In the genomic region with DNA sequence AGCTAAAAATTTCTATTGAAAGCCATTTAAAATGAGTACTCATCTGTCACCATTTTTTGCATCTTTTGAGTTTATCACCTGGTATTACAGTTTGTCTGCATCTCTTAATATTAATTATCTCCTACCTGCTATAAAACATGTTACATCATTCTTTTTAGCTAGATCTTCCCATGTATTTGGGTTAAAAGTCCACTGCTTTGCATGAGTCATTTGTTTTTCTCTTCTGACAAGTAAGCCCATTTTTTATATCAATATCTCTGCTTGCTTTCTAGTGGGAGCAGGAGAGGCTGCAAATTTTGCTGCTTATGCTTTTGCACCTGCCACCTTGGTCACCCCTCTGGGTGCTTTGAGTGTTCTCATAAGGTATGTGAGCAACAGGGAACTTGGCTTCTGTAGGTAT, we compare ENCODE assay signal across 27 cellular contexts. TPM values are rescaled to one million over a fixed set of nuclear protein-coding genes. Genes with fewer than 3 reads are reported as not detected.
DNase-seq lines count a peak whose midpoint lies in the region; ATAC-seq, FAIRE-seq and TF ChIP-seq lines count a peak whose summit lies in the region.
"Had no signal": no experiment of that assay in that cellular context is flagged by ENCODE, and none has a peak within 500 bp of the region (broad histone marks: within the 10 kb centered on the region; RNA-seq: fewer than 3 reads in every experiment).

No MANE protein-coding gene starts in this region.

- H3K27me3 ChIP-seq in astrocyte (ENCODE audit: insufficient read depth, low read length) (no peaks in the 10 kb centered on the region), psoas muscle (ENCODE audit: insufficient read depth in 3 of 3, low read length in 2 of 3) (no peaks in the 10 kb centered on the region), neural progenitor cell (no peaks in the 10 kb centered on the region)
- H3K27me3 ChIP-seq: BLaER1 treated with 17β-estradiol and CSF1 and Interleukin-3, amounts not matched to agents 10 nM and 100 nM; colonic mucosa; spleen; upper lobe of left lung had no signal

- TF ChIP-seq CTCF in astrocyte (IDR thresholded peaks at IDR 0.05; ENCODE audit: insufficient read depth, low read depth, low read length) (no peak), psoas muscle (IDR thresholded peaks at IDR 0.05) (no peak), neural progenitor cell (IDR thresholded peaks at IDR 0.05) (no peak)

- H3K4me1 Mint-ChIP-seq in astrocyte (ENCODE audit: low read depth, unreplicated experiment): peaks cover 4% of the 10 kb centered on the region
- peaks cover 5% of the 10 kb centered on the region for H3K4me1 Mint-ChIP-seq in neural progenitor cell

- no peaks in the 10 kb centered on the region for H4K20me1 ChIP-seq in astrocyte (ENCODE audit: insufficient read depth, low read length)
- H4K20me1 ChIP-seq in neural progenitor cell (ENCODE audit: low read depth): no peaks in the 10 kb centered on the region
- H4K20me1 ChIP-seq: BLaER1 treated with 17β-estradiol and CSF1 and Interleukin-3, amounts not matched to agents 10 nM and 100 nM had no signal

- no peak overlapping the region for H3K27ac Mint-ChIP-seq in astrocyte (ENCODE audit: unreplicated experiment)
- H3K27ac Mint-ChIP-seq in neural progenitor cell: no peak overlapping the region
- H3K27ac Mint-ChIP-seq: activated naive CD8-positive, alpha-beta T cell treated with anti-CD3 and anti-CD28 coated beads, Interleukin-2, amount 50 U/mL, for 24 hours; activated T-cell treated with anti-CD3 and anti-CD28 coated beads, Interleukin-2, amount 50 U/mL, for 24 hours; naive B cell had no signal

- ATAC-seq in psoas muscle: no peak
- ATAC-seq: activated naive CD8-positive, alpha-beta T cell treated with anti-CD3 and anti-CD28 coated beads, Interleukin-2, amount 50 U/mL, for 24 hours; GM12878; Panc1 had no signal

- H3K4me2 ChIP-seq in astrocyte (ENCODE audit: low read length) (peak overlapping the region; percentile 2), neural progenitor cell (no peak overlapping the region)
- H3K4me2 ChIP-seq: BLaER1 treated with 17β-estradiol and CSF1 and Interleukin-3, amounts not matched to agents 10 nM and 100 nM had no signal

- no peak for FAIRE-seq in astrocyte (lab: Jason Lieb, UNC)
- FAIRE-seq: GM12878, H54 had no signal

- H3K79me2 ChIP-seq in astrocyte (ENCODE audit: insufficient read depth, low read length) (no peaks in the 10 kb centered on the region), neural progenitor cell (ENCODE audit: low read depth) (no peaks in the 10 kb centered on the region)

- intact Hi-C loops in psoas muscle (cut with DNase I): no loop called here

- DNase-seq in HT-29 (ENCODE audit: low spot score) (peak; percentile 55), astrocyte (ENCODE audit: low read depth) (no peak), iris pigment epithelial cell (ENCODE audit: low read depth) (peak; percentile 72), psoas muscle (no peak), DMS153 (lab: John Stamatoyannopoulos, UW) (no peak), neural progenitor cell (ENCODE audit: low spot score) (no peak)
- no peak for DNase-seq in central memory CD4-positive, alpha-beta T cell
- DNase-seq: activated CD4-positive, alpha-beta T cell treated with anti-CD3 and anti-CD28 coated beads for 48 hours; activated naive CD8-positive, alpha-beta T cell treated with anti-CD3 and anti-CD28 coated beads, Interleukin-2, amount 50 U/mL, for 24 hours; activated T-cell treated with anti-CD3 and anti-CD28 coated beads, Interleukin-2, amount 50 U/mL, for 24 hours; colonic mucosa; effector CD8-positive, alpha-beta T cell; erythroblast; foreskin melanocyte; naive B cell; NCI-H1694; NCI-H510A treated with DMSO at 0.1 percent for 48 hours; SIG-M5; spleen; T1000; upper lobe of left lung; WERI-Rb-1 had no signal

- H3K27me3 Mint-ChIP-seq in astrocyte (ENCODE audit: low read depth, unreplicated experiment) (no peaks in the 10 kb centered on the region), neural progenitor cell (ENCODE audit: insufficient read depth, low read depth) (no peaks in the 10 kb centered on the region)
- H3K27me3 Mint-ChIP-seq: activated naive CD8-positive, alpha-beta T cell treated with anti-CD3 and anti-CD28 coated beads, Interleukin-2, amount 50 U/mL, for 24 hours; naive B cell had no signal

- peaks cover 15% of the 10 kb centered on the region for H3F3A ChIP-seq in neural progenitor cell (ENCODE audit: low read depth)

- peak overlapping the region; percentile 47 for H3K27ac ChIP-seq in astrocyte (ENCODE audit: low read depth, low read length)
- H3K27ac ChIP-seq in psoas muscle: peak overlapping the region; percentile 76
- H3K27ac ChIP-seq in neural progenitor cell: no peak overlapping the region
- H3K27ac ChIP-seq: BLaER1 treated with 17β-estradiol and CSF1 and Interleukin-3, amounts not matched to agents 10 nM and 100 nM; colonic mucosa; spleen; upper lobe of left lung; WERI-Rb-1 had no signal

- H3K36me3 Mint-ChIP-seq in astrocyte (ENCODE audit: low read depth, unreplicated experiment): peaks cover 2% of the 10 kb centered on the region
- no peaks in the 10 kb centered on the region for H3K36me3 Mint-ChIP-seq in neural progenitor cell
- H3K36me3 Mint-ChIP-seq: naive B cell had no signal

- H3K4me3 Mint-ChIP-seq in astrocyte (ENCODE audit: unreplicated experiment): no peak overlapping the region
- H3K4me3 Mint-ChIP-seq in neural progenitor cell: no peak overlapping the region
- H3K4me3 Mint-ChIP-seq: activated naive CD8-positive, alpha-beta T cell treated with anti-CD3 and anti-CD28 coated beads, Interleukin-2, amount 50 U/mL, for 24 hours; activated T-cell treated with anti-CD3 and anti-CD28 coated beads, Interleukin-2, amount 50 U/mL, for 24 hours; naive B cell had no signal

- H3K9me3 Mint-ChIP-seq in astrocyte (ENCODE audit: unreplicated experiment): no peaks in the 10 kb centered on the region
- H3K9me3 Mint-ChIP-seq in neural progenitor cell: no peaks in the 10 kb centered on the region

- no peak overlapping the region for H3K4me3 ChIP-seq in astrocyte (ENCODE audit: insufficient read depth, low read depth, low read length)
- no peak overlapping the region for H3K4me3 ChIP-seq in psoas muscle
- H3K4me3 ChIP-seq in neural progenitor cell: no peak overlapping the region
- H3K4me3 ChIP-seq: BLaER1 treated with 17β-estradiol and CSF1 and Interleukin-3, amounts not matched to agents 10 nM and 100 nM; colonic mucosa; GM12878; spleen; upper lobe of left lung had no signal

- H3K4me1 ChIP-seq in astrocyte (ENCODE audit: insufficient read depth, low read length) (peaks cover 8% of the 10 kb centered on the region), psoas muscle (peaks cover 14% of the 10 kb centered on the region), neural progenitor cell (peaks cover 21% of the 10 kb centered on the region)
- H3K4me1 ChIP-seq: colonic mucosa, upper lobe of left lung had no signal

- H2AFZ ChIP-seq in astrocyte (ENCODE audit: low read depth, low read length): no peak overlapping the region
- H2AFZ ChIP-seq in neural progenitor cell (replicated peaks): no peak overlapping the region

- H3K9ac ChIP-seq in astrocyte (ENCODE audit: low read length) (no peak overlapping the region), neural progenitor cell (no peak overlapping the region)
- H3K9ac ChIP-seq: BLaER1 treated with 17β-estradiol and CSF1 and Interleukin-3, amounts not matched to agents 10 nM and 100 nM had no signal

- H3K36me3 ChIP-seq in astrocyte (ENCODE audit: insufficient read depth, low read length): no peaks in the 10 kb centered on the region
- no peaks in the 10 kb centered on the region for H3K36me3 ChIP-seq in psoas muscle (ENCODE audit: insufficient read depth in 1 of 2, low read depth in 1 of 2)
- no peaks in the 10 kb centered on the region for H3K36me3 ChIP-seq in neural progenitor cell
- H3K36me3 ChIP-seq: BLaER1 treated with 17β-estradiol and CSF1 and Interleukin-3, amounts not matched to agents 10 nM and 100 nM; colonic mucosa; spleen; upper lobe of left lung; WERI-Rb-1 had no signal

- no peaks in the 10 kb centered on the region for H3K9me3 ChIP-seq in astrocyte (ENCODE audit: insufficient read depth, low read depth, low read length)
- H3K9me3 ChIP-seq in psoas muscle: no peaks in the 10 kb centered on the region
- no peaks in the 10 kb centered on the region for H3K9me3 ChIP-seq in neural progenitor cell (ENCODE audit: low read depth)
- H3K9me3 ChIP-seq: colonic mucosa, spleen, upper lobe of left lung had no signal

RNA-seq across cellular contexts. Expression of a gene that starts 16.1 kb away (rescaled TPM):
- total RNA-seq in HT-29 (2014; rRNA removed; shearing (Covaris generic)): 10.3 and 16.5 TPM in 2 replicates
- total RNA-seq in astrocyte: 3.8 and 4.9 TPM in 2 replicates
- 1 to 10 TPM in 1 of 4 donors, under 1 TPM in 3; 0.69 to 2.3 (median 0.81) TPM for total RNA-seq in psoas muscle
- polyA plus RNA-seq in psoas muscle: 1 to 10 TPM in 1 of 3 donors, under 1 TPM in 2; 0.41 to 1.3 (median 0.47) TPM
- 0.84 and 1.2 TPM in 2 replicates for total RNA-seq in neural progenitor cell (ENCODE audit: low replicate concordance)

RNA-seq across cellular contexts. Expression of a gene that starts 16.2 kb away (rescaled TPM):
- 6.5 and 9.5 TPM in 2 replicates for total RNA-seq in HT-29 (2014; rRNA removed; shearing (Covaris generic))
- total RNA-seq in astrocyte: not detected in 2 replicates
- total RNA-seq in psoas muscle: under 1 TPM; 0.50 to 0.77 (median 0.66) TPM
- polyA plus RNA-seq in psoas muscle: 1 to 10 TPM in 1 of 3 donors, under 1 TPM in 2; 0.15 to 1.1 (median 0.38) TPM
- total RNA-seq in neural progenitor cell (ENCODE audit: low replicate concordance): 0.37 and 1.5 TPM in 2 replicates
- total RNA-seq: IMR-90 had no signal
- polyA plus RNA-seq: IMR-90 had no signal

Comparison
In these comparisons a context has a peak if more than half of its experiments do, and no peak if none do; other contexts are left out.
1. DNase-seq: peak in HT-29 (single experiment) and iris pigment epithelial cell (single experiment); none in astrocyte (single experiment), psoas muscle (0 of 2), central memory CD4-positive, alpha-beta T cell (single experiment), DMS153 (single experiment) and neural progenitor cell (single experiment).